In the genomic region with DNA sequence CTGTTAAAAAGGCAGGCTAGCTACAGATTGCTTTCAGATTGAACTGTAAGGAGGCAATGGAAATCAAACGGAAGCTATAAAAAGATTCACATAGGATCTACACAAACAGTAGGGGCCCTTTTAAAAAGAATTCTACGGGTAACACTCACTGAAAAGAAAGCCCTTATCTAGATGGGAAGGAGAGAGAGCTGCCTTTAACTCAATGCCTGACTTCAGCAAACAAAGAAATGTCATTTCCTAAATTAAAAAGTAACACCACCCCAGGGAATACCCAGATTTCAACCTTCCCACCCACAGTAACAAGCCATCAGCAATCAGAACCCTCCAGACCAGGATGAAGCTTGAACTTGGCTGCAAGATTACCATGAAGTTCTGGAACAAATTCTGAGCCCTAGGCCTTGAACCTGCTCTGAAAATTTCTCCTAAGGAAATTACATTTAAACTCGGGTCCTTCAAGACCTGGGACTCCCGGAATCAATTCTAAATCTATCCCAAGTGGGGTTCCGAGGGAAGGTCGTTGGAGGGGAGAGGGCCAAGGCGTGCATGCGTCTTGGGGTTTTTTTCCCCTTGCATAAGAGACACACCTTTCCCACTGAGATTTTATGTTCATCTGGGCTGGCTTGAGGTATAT, we compare ENCODE assay signal across 8 cellular contexts. TPM values are rescaled to one million over a fixed set of nuclear protein-coding genes. Genes with fewer than 3 reads are reported as not detected.
DNase-seq lines count a peak whose midpoint lies in the region; ATAC-seq and TF ChIP-seq lines count a peak whose summit lies in the region.

No MANE protein-coding gene starts in this region.

- H3K9ac ChIP-seq in mesendoderm (ENCODE audit: low read length): peak overlapping the region; percentile 97

- peak overlapping the region; percentile 82 to 94 (median 90) for H3K4me3 Mint-ChIP-seq in IgD-negative memory B cell
- H3K4me3 Mint-ChIP-seq in MCF 10A (ENCODE audit: unreplicated experiment): peak overlapping the region; percentile 89

- peak overlapping the region; percentile 89 for H2BK5ac ChIP-seq in mesendoderm (ENCODE audit: low read length)

- peaks cover 14% of the 10 kb centered on the region for H3K79me2 ChIP-seq in mesendoderm (ENCODE audit: control insufficient read depth, insufficient read depth, low read length)

- intact Hi-C loops in MCF 10A (cut with micrococcal nuclease): loop anchor here (2.0 to 5.0 kb wide), 3 partner anchors 43 to 318 kb away; a partner anchor contains a TSS

- CTCF ChIA-PET in MCF 10A (lab: Yijun Ruan, JAX): interaction anchor here (0.8 to 1.3 kb wide), 3 partner anchors 184 to 316 kb away, joined by 3 to 7 read pairs (median 4); a partner anchor contains a TSS
- CTCF ChIA-PET in GM10248 (lab: Yijun Ruan, JAX): interaction anchor here (1.2 to 3.7 kb wide), 3 partner anchors 9 to 317 kb away, joined by 4 to 18 read pairs (median 7); a partner anchor contains a TSS

- peaks cover 4% of the 10 kb centered on the region for H3K27me3 Mint-ChIP-seq in IgD-negative memory B cell
- H3K27me3 Mint-ChIP-seq in MCF 10A (ENCODE audit: insufficient read depth, unreplicated experiment): no peaks in the 10 kb centered on the region

- H4K8ac ChIP-seq in mesendoderm (ENCODE audit: low read depth, low read length): no peak overlapping the region

- H3K4ac ChIP-seq in mesendoderm (ENCODE audit: low read depth, low read length): peak overlapping the region; percentile 43

- peaks cover 5% of the 10 kb centered on the region for H3K79me1 ChIP-seq in mesendoderm (ENCODE audit: low read length)

- no TSS peak for BruUV-seq in MCF 10A (replicated peaks; lab: Mats Ljungman, UMichigan)

- no peak for ATAC-seq in GM18909 (IDR thresholded peaks at IDR 0.05; ENCODE audit: poor library complexity, unreplicated experiment)

- peak overlapping the region; percentile 86 for H2BK15ac ChIP-seq in mesendoderm (replicated peaks; ENCODE audit: low read depth)

- H3K9me3 ChIP-seq in BE2C: no peaks in the 10 kb centered on the region

- DNase-seq in BE2C (no peak), MCF 10A (ENCODE audit: unreplicated experiment) (no peak), mesendoderm (peak; percentile 90), NCI-H2196 (lab: John Stamatoyannopoulos, UW; ENCODE audit: unreplicated experiment) (no peak), hepatic stellate cell (ENCODE audit: low spot score) (no peak), GM10248 (ENCODE audit: extremely low spot score) (no peak)

- no peaks in the 10 kb centered on the region for H3K9me3 Mint-ChIP-seq in IgD-negative memory B cell
- no peaks in the 10 kb centered on the region for H3K9me3 Mint-ChIP-seq in MCF 10A (ENCODE audit: unreplicated experiment)

- H3K4me1 Mint-ChIP-seq in IgD-negative memory B cell (peaks cover 21 to 33% (median 30%) of the 10 kb centered on the region in 3 donors), MCF 10A (ENCODE audit: insufficient read depth, unreplicated experiment) (peaks cover 27% of the 10 kb centered on the region)

- H3K4me3 ChIP-seq in BE2C (ENCODE audit: low read depth, low read length) (peak overlapping the region; percentile 75), mesendoderm (ENCODE audit: low read length) (peak overlapping the region; percentile 89)

- TF ChIP-seq CTCF in BE2C (IDR thresholded peaks at IDR 0.05; ENCODE audit: low read depth, low read length) (no peak), MCF 10A (IDR thresholded peaks at IDR 0.05; ENCODE audit: unreplicated experiment) (no peak), GM10248 (IDR thresholded peaks at IDR 0.05; ENCODE audit: control extremely low read depth, extremely low read depth, low read depth, missing control alignments) (no peak)

- peak overlapping the region; percentile 91 for H3K4me2 ChIP-seq in mesendoderm (ENCODE audit: low read length)

- no CpG with 5 or more reads among the region's 8 CpGs for WGBS in mesendoderm (ENCODE audit: extremely low coverage, insufficient coverage, low lambda C conversion rate)

- no peaks in the 10 kb centered on the region for H3K4me1 ChIP-seq in BE2C
- H3K4me1 ChIP-seq in mesendoderm (ENCODE audit: control insufficient read depth, low read depth, low read length): peaks cover 4% of the 10 kb centered on the region

- POLR2A ChIA-PET in MCF 10A (lab: Yijun Ruan, JAX) (interaction anchor here (0.7 to 6.6 kb wide), 5 partner anchors 23 to 317 kb away, joined by 3 to 49 read pairs (median 5); a partner anchor contains a TSS), GM10248 (lab: Yijun Ruan, JAX) (no interaction called here)

- peak overlapping the region; percentile 40 for H2AK5ac ChIP-seq in mesendoderm (ENCODE audit: low read length)

- H3K36me3 ChIP-seq in BE2C (no peaks in the 10 kb centered on the region), mesendoderm (ENCODE audit: control insufficient read depth, insufficient read depth, low read length) (no peaks in the 10 kb centered on the region)

- H3K27ac ChIP-seq in mesendoderm (ENCODE audit: low read depth, low read length): peak overlapping the region; percentile 94

- H3K23ac ChIP-seq in mesendoderm (ENCODE audit: low read length): no peak overlapping the region

- peak overlapping the region; percentile 95 for H3K18ac ChIP-seq in mesendoderm (ENCODE audit: low read length)

- H3K27ac Mint-ChIP-seq in IgD-negative memory B cell (peak overlapping the region; percentile 44 to 98 (median 92)), MCF 10A (ENCODE audit: low read depth, unreplicated experiment) (peak overlapping the region; percentile 93)

- H4K5ac ChIP-seq in mesendoderm (ENCODE audit: low read length): no peak overlapping the region

- H3K36me3 Mint-ChIP-seq in IgD-negative memory B cell (no peaks in the 10 kb centered on the region), MCF 10A (ENCODE audit: insufficient read depth, unreplicated experiment) (peaks cover 18% of the 10 kb centered on the region)

- peak overlapping the region; percentile 98 for H3K56ac ChIP-seq in mesendoderm (ENCODE audit: low read length)

- no peak overlapping the region for H2BK120ac ChIP-seq in mesendoderm (ENCODE audit: low read depth, low read length)

- H3K27me3 ChIP-seq in BE2C: no peaks in the 10 kb centered on the region
- H3K27me3 ChIP-seq in mesendoderm (ENCODE audit: insufficient read depth, low read length, poor library complexity): no peaks in the 10 kb centered on the region

RNA-seq across cellular contexts. Expression of a gene that starts 1.2 kb away (rescaled TPM):
- 62.6 TPM for polyA plus RNA-seq in BE2C (2012; ENCODE audit: insufficient read depth, insufficient read length, low read depth)
- polyA plus RNA-seq in IgD-negative memory B cell: 4.5 TPM
- 55.9 and 99.8 TPM in 2 replicates for total RNA-seq in MCF 10A (2022)
- 43.8 TPM for polyA plus RNA-seq in mesendoderm (2013, experiment 1 of 2)
- polyA plus RNA-seq in mesendoderm (2013, experiment 2 of 2): 44.7 TPM

RNA-seq across cellular contexts. Expression of a gene that starts 43.3 kb away (rescaled TPM):
- 13.0 TPM for polyA plus RNA-seq in BE2C (2012; ENCODE audit: insufficient read depth, insufficient read length, low read depth)
- polyA plus RNA-seq in IgD-negative memory B cell: 21.0 TPM
- total RNA-seq in MCF 10A (2022): 10.1 and 13.9 TPM in 2 replicates
- polyA plus RNA-seq in mesendoderm (2013, experiment 1 of 2): 40.7 TPM
- polyA plus RNA-seq in mesendoderm (2013, experiment 2 of 2): 42.2 TPM

RNA-seq across cellular contexts. Expression of a gene that starts 44.1 kb away (rescaled TPM):
- polyA plus RNA-seq in BE2C (2012; ENCODE audit: insufficient read depth, insufficient read length, low read depth): 6.8 TPM
- polyA plus RNA-seq in IgD-negative memory B cell: 3.4 TPM
- total RNA-seq in MCF 10A (2022): 10.9 and 17.3 TPM in 2 replicates
- polyA plus RNA-seq in mesendoderm (2013, experiment 1 of 2): 34.4 TPM
- polyA plus RNA-seq in mesendoderm (2013, experiment 2 of 2): 37.2 TPM
